In genomic region chr1:31791131-31791858, GRCh38 we compare ENCODE assay signal across 27 cellular contexts. TPM values are rescaled to one million over a fixed set of nuclear protein-coding genes. Genes with fewer than 3 reads are reported as not detected.
DNase-seq lines count a peak whose midpoint lies in the region; ATAC-seq, FAIRE-seq and TF ChIP-seq lines count a peak whose summit lies in the region.
"Had no signal": no experiment of that assay in that cellular context is flagged by ENCODE, and none has a peak within 500 bp of the region (broad histone marks: within the 10 kb centered on the region; RNA-seq: fewer than 3 reads in every experiment).

No MANE protein-coding gene starts in this region.

- no peak overlapping the region for H3K4me3 Mint-ChIP-seq in CD14-positive monocyte
- H3K4me3 Mint-ChIP-seq in H9: no peak overlapping the region
- H3K4me3 Mint-ChIP-seq: activated T-helper 1 cell treated with anti-CD3 and anti-CD28 coated beads, Interleukin-12 subunit alpha, Interleukin-12 subunit beta, Interleukin-2, Interleukin-4 antibody, amounts not matched to agents 30 ng/mL and 10 ng/mL and 1 ng/mL, durations not matched to agents 14 hours and 24 hours and 36 hours; CD8-positive, alpha-beta T cell; naive thymus-derived CD8-positive, alpha-beta T cell had no signal

- no peak for TF ChIP-seq POLR2A in H1 (IDR thresholded peaks at IDR 0.05; ENCODE audit: control extremely low read depth in 1 of 2, low read depth in 2 of 2, low read length in 2 of 2)

- ATAC-seq in GM21381 (IDR thresholded peaks at IDR 0.05; ENCODE audit: unreplicated experiment): no peak
- ATAC-seq in stimulated activated naive CD8-positive, alpha-beta T cell treated with anti-CD3 and anti-CD28 coated beads, Interleukin-15, Interleukin-2, amounts not matched to agents 100 U/mL and 50 U/mL, for 24 hours: no peak
- ATAC-seq: CD8-positive, alpha-beta T cell; naive thymus-derived CD8-positive, alpha-beta T cell; Panc1; right cardiac atrium had no signal

- H3K9ac ChIP-seq in H9 (ENCODE audit: extremely low read depth, insufficient read length, low read length) (no peak overlapping the region), H1 (replicated peaks in 1 of 4; ENCODE audit: extremely low read depth in 1 of 4, low read depth in 3 of 4, low read length in 3 of 4) (no peak overlapping the region), neuronal stem cell (ENCODE audit: low read depth, low read length, poor library complexity) (no peak overlapping the region)
- H3K9ac ChIP-seq: parathyroid adenoma had no signal

- DNase-seq in CD14-positive monocyte (ENCODE audit: low spot score) (peak; percentile 5), H9 (peak; percentile 21), H1 (ENCODE audit: low read depth in 1 of 2, low spot score in 2 of 2) (no peak), neuronal stem cell (ENCODE audit: low spot score) (no peak), OCI-M1 (lab: John Stamatoyannopoulos, UW) (no peak), 8988T (no peak)
- DNase-seq in stimulated activated naive CD8-positive, alpha-beta T cell treated with anti-CD3 and anti-CD28 coated beads, Interleukin-15, Interleukin-2, amounts not matched to agents 100 U/mL and 50 U/mL, for 24 hours: no peak
- DNase-seq: activated CD4-positive, alpha-beta T cell treated with anti-CD3 and anti-CD28 coated beads for 1 hour; CD8-positive, alpha-beta T cell; cerebellar nuclear complex; DMS153; effector CD8-positive, alpha-beta T cell; foreskin fibroblast; Kasumi-1; naive thymus-derived CD8-positive, alpha-beta T cell; NCI-H1694; NCI-H2171 treated with DMSO at 0.1 percent for 48 hours; NCI-H524; NK-92 treated with Interleukin-12 subunit alpha and Interleukin-12 subunit beta, amount 100 ng/mL, for 24 hours; SJCRH30; stimulated activated naive CD4-positive, alpha-beta T cell treated with Interleukin-2 at 50 U/mL for 16 hours had no signal

- POLR2A ChIA-PET in H1 (lab: Charles Lee; ENCODE audit: partially characterized antibody): interaction anchor here (1.2 kb wide), 1 partner anchor 66 kb away, joined by 3 read pairs; no protein-coding TSS in a partner anchor

- TF ChIP-seq RAD21 in H1 (IDR thresholded peaks at IDR 0.05 in 1 of 2, conservative IDR thresholded peaks at IDR 0.05 in 1 of 2; ENCODE audit: low read depth in 2 of 2, low read length in 2 of 2): no peak

- no peak overlapping the region for H2BK15ac ChIP-seq in H9 (ENCODE audit: low read depth, low read length)
- H2BK15ac ChIP-seq in H1 (ENCODE audit: low read length): 0 out of 2 replicates have a peak overlapping the region, but pooled peaks have one; percentile 81
- H2BK15ac ChIP-seq in neuronal stem cell (ENCODE audit: low read length): peak overlapping the region; percentile 7

- intact Hi-C loops in CD14-positive monocyte (cut with micrococcal nuclease): loop anchor here in 1 of 2 donors (10.0 kb wide), 1 partner anchor 226 kb away; no protein-coding TSS in a partner anchor

- TF ChIP-seq CTCF in CD14-positive monocyte (IDR thresholded peaks at IDR 0.05) (no peak), H9 (conservative IDR thresholded peaks at IDR 0.05) (no peak), H1 (IDR thresholded peaks at IDR 0.05; ENCODE audit: control extremely low read depth in 1 of 3, insufficient read depth in 1 of 3, low read depth in 1 of 3, low read length in 3 of 3) (no peak)

- H2BK20ac ChIP-seq in H9 (ENCODE audit: low read depth, low read length, poor library complexity, severe bottlenecking) (no peak overlapping the region), H1 (ENCODE audit: low read length) (no peak overlapping the region)

- H3K36me3 ChIP-seq in H1 (ENCODE audit: control insufficient read depth in 2 of 4, insufficient read depth in 4 of 4, low read length in 3 of 4): no peaks in the 10 kb centered on the region
- no peaks in the 10 kb centered on the region for H3K36me3 ChIP-seq in neuronal stem cell (replicated peaks in 1 of 2; ENCODE audit: control insufficient read depth in 2 of 2, insufficient read depth in 2 of 2, low read length in 2 of 2)
- H3K36me3 ChIP-seq: SJCRH30 had no signal

- H2BK5ac ChIP-seq in H9 (ENCODE audit: insufficient read length, low read length) (no peak overlapping the region), H1 (ENCODE audit: low read depth, low read length) (peak overlapping the region; percentile 44; the same call in 1 of the 2 replicates), neuronal stem cell (ENCODE audit: low read length) (peak overlapping the region; percentile 57)

- no peaks in the 10 kb centered on the region for H3K79me2 ChIP-seq in H9 (ENCODE audit: insufficient read depth, low read length)
- no peaks in the 10 kb centered on the region for H3K79me2 ChIP-seq in H1 (ENCODE audit: control insufficient read depth in 1 of 2, insufficient read depth in 2 of 2, low read length in 2 of 2)
- H3K79me2 ChIP-seq: parathyroid adenoma had no signal

- no CpG with 5 or more reads among the region's 13 CpGs for WGBS in H9 (ENCODE audit: extremely low coverage, insufficient read length, low lambda C conversion rate)
- WGBS in H1 (ENCODE audit: extremely low coverage in 1 of 2, insufficient coverage in 1 of 2, insufficient read length in 1 of 2, insufficient replicate concordance in 2 of 2, low coverage in 1 of 2, low lambda C conversion rate in 2 of 2, missing lambda C conversion rate in 1 of 2), 2 experiments: 92% methylated on average over 13 of the region's 13 CpGs; no CpG with 5 or more reads in 1 of the 2 experiments
- WGBS in neuronal stem cell (ENCODE audit: extremely low coverage in 2 of 2, insufficient read length in 2 of 2, insufficient replicate concordance in 1 of 2), 2 donors: no CpG with 5 or more reads among the region's 13 CpGs

- no peak overlapping the region for H4K5ac ChIP-seq in H9 (ENCODE audit: insufficient read length, low read depth, low read length)
- H4K5ac ChIP-seq in H1 (ENCODE audit: insufficient read length, low read depth, low read length): no peak overlapping the region

- no peak overlapping the region for H3K27ac Mint-ChIP-seq in CD14-positive monocyte
- no peak overlapping the region; a peak in 1 of 7 replicates for H3K27ac Mint-ChIP-seq in H9
- H3K27ac Mint-ChIP-seq: activated T-helper 1 cell treated with anti-CD3 and anti-CD28 coated beads, Interleukin-12 subunit alpha, Interleukin-12 subunit beta, Interleukin-2, Interleukin-4 antibody, amounts not matched to agents 30 ng/mL and 10 ng/mL and 1 ng/mL, durations not matched to agents 14 hours and 24 hours and 36 hours; CD8-positive, alpha-beta T cell had no signal

- H3K4me1 ChIP-seq in H9 (ENCODE audit: insufficient read depth, low read length) (peaks cover 3% of the 10 kb centered on the region; the same call in 1 of the 2 replicates), H1 (replicated peaks in 1 of 4; ENCODE audit: control insufficient read depth in 3 of 4, insufficient read depth in 4 of 4, low read length in 3 of 4) (peaks cover 3 to 8% (median 4%) of the 10 kb centered on the region in 4 experiments; a peak in 5 of 7 replicates), neuronal stem cell (ENCODE audit: control insufficient read depth in 2 of 2, insufficient read depth in 1 of 2, low read depth in 1 of 2, low read length in 2 of 2) (peaks cover 7 to 11% of the 10 kb centered on the region in 2 donors)
- H3K4me1 ChIP-seq: parathyroid adenoma, SJCRH30 had no signal

- H3T11ph ChIP-seq in H9 (ENCODE audit: low read length): no peak overlapping the region

- H3K23ac ChIP-seq in H9 (ENCODE audit: insufficient read length, low read depth, low read length) (no peak overlapping the region), H1 (ENCODE audit: insufficient read length) (no peak overlapping the region), neuronal stem cell (ENCODE audit: low read depth, low read length, poor library complexity) (no peak overlapping the region)

- TF ChIP-seq EP300 in H1 (IDR thresholded peaks at IDR 0.05; ENCODE audit: borderline replicate concordance in 1 of 2, low read depth in 2 of 2, low read length in 2 of 2): no peak

- no peak overlapping the region for H2AK5ac ChIP-seq in H9 (ENCODE audit: insufficient read length, low read length)
- H2AK5ac ChIP-seq in H1 (ENCODE audit: low read depth, low read length): 0 out of 2 replicates have a peak overlapping the region, but pooled peaks have one; percentile 47
- H2AK5ac ChIP-seq in neuronal stem cell (ENCODE audit: low read depth, low read length): peak overlapping the region; percentile 29

- H2BK120ac ChIP-seq in H9 (ENCODE audit: low read depth, low read length, poor library complexity, severe bottlenecking) (no peak overlapping the region), H1 (replicated peaks; ENCODE audit: low read depth, low read length) (no peak overlapping the region), neuronal stem cell (ENCODE audit: low read depth, low read length) (no peak overlapping the region)

- H3K23me2 ChIP-seq in H9 (ENCODE audit: insufficient read length, low read depth, low read length, poor library complexity, severe bottlenecking) (peaks cover 6% of the 10 kb centered on the region), H1 (ENCODE audit: low read depth, low read length) (peaks cover 10% of the 10 kb centered on the region)

- no peaks in the 10 kb centered on the region for H3K36me3 Mint-ChIP-seq in CD14-positive monocyte
- no peaks in the 10 kb centered on the region for H3K36me3 Mint-ChIP-seq in H9 (ENCODE audit: insufficient read depth in 1 of 3, low read depth in 3 of 3)
- H3K36me3 Mint-ChIP-seq: CD8-positive, alpha-beta T cell; naive thymus-derived CD8-positive, alpha-beta T cell had no signal

- H3K79me1 ChIP-seq in H9 (ENCODE audit: insufficient read depth, low read depth, low read length, poor library complexity, severe bottlenecking) (no peaks in the 10 kb centered on the region), H1 (ENCODE audit: low read depth, low read length) (no peaks in the 10 kb centered on the region), neuronal stem cell (ENCODE audit: low read depth, low read length) (no peaks in the 10 kb centered on the region)

- H3K4me2 ChIP-seq in H9 (ENCODE audit: insufficient read depth, insufficient read length, low read length) (no peak overlapping the region), H1 (ENCODE audit: insufficient read depth in 1 of 2, low read depth in 2 of 2, low read length in 2 of 2) (no peak overlapping the region), neuronal stem cell (ENCODE audit: insufficient read depth, low read length, poor library complexity, severe bottlenecking) (no peak overlapping the region)

- H3K9me3 ChIP-seq in H9 (ENCODE audit: control insufficient read depth, low read depth, low read length) (no peaks in the 10 kb centered on the region), H1 (ENCODE audit: insufficient read depth in 2 of 2, low read depth in 1 of 2, low read length in 1 of 2) (no peaks in the 10 kb centered on the region), neuronal stem cell (replicated peaks in 1 of 2; ENCODE audit: control insufficient read depth in 2 of 2, insufficient read depth in 1 of 2, low read depth in 1 of 2, low read length in 2 of 2) (no peaks in the 10 kb centered on the region)
- H3K9me3 ChIP-seq: SJCRH30 had no signal

- H3K4me1 Mint-ChIP-seq in CD14-positive monocyte (peaks cover 8% of the 10 kb centered on the region), H9 (peaks cover 8 to 18% of the 10 kb centered on the region in 2 experiments)

- H3K56ac ChIP-seq in H9 (ENCODE audit: insufficient read length, low read depth, low read length): no peak overlapping the region
- H3K56ac ChIP-seq in H1 (replicated peaks; ENCODE audit: insufficient read length, low read depth, low read length): no peak overlapping the region

- no peak overlapping the region for H3K4ac ChIP-seq in H9 (ENCODE audit: low read depth, low read length)
- H3K4ac ChIP-seq in H1 (replicated peaks; ENCODE audit: insufficient read length, low read depth, low read length): no peak overlapping the region
- H3K4ac ChIP-seq in neuronal stem cell (ENCODE audit: low read length): no peak overlapping the region

- H3K18ac ChIP-seq in H9 (ENCODE audit: insufficient read length, low read depth, low read length) (no peak overlapping the region), H1 (ENCODE audit: extremely low read depth, low read length) (no peak overlapping the region; the same call in 1 of the 2 replicates), neuronal stem cell (ENCODE audit: low read length) (no peak overlapping the region)

- H3K14ac ChIP-seq in H9 (ENCODE audit: insufficient read depth, low read length) (no peak overlapping the region), H1 (ENCODE audit: insufficient read length) (no peak overlapping the region), neuronal stem cell (ENCODE audit: low read length) (no peak overlapping the region)

- no peaks in the 10 kb centered on the region for H3K27me3 ChIP-seq in H9 (ENCODE audit: insufficient read depth, low read length)
- H3K27me3 ChIP-seq in H1 (replicated peaks in 1 of 4; ENCODE audit: control insufficient read depth in 3 of 4, extremely low read depth in 1 of 4, insufficient read depth in 3 of 4, low read length in 3 of 4): peaks cover 0 to 2% (median 0%) of the 10 kb centered on the region in 4 experiments; a peak in 2 of 7 replicates
- peaks cover 0 to 16% (median 0%) of the 10 kb centered on the region in 3 experiments for H3K27me3 ChIP-seq in neuronal stem cell (ENCODE audit: control insufficient read depth in 3 of 3, insufficient read depth in 3 of 3, low read depth in 1 of 3, low read length in 3 of 3)

- no peaks in the 10 kb centered on the region for H4K20me1 ChIP-seq in H9 (ENCODE audit: control insufficient read depth, insufficient read depth, insufficient read length)
- no peaks in the 10 kb centered on the region for H4K20me1 ChIP-seq in H1 (replicated peaks in 1 of 2; ENCODE audit: control insufficient read depth in 1 of 2, insufficient read depth in 2 of 2, low read length in 2 of 2)

- H4K91ac ChIP-seq in H9 (ENCODE audit: insufficient read length, low read depth, low read length): no peak overlapping the region
- H4K91ac ChIP-seq in H1 (replicated peaks; ENCODE audit: insufficient read length, low read length): no peak overlapping the region
- H4K91ac ChIP-seq in neuronal stem cell (ENCODE audit: low read depth, low read length, poor library complexity): no peak overlapping the region

- H4K8ac ChIP-seq in H9 (replicated peaks; ENCODE audit: insufficient read length, low read depth, low read length) (no peak overlapping the region), H1 (ENCODE audit: extremely low read depth, insufficient read depth, low read length) (no peak overlapping the region), neuronal stem cell (ENCODE audit: low read depth, low read length) (no peak overlapping the region)

- CTCF ChIA-PET in H1 (lab: Charles Lee; ENCODE audit: partially characterized antibody): interaction anchor here (0.6 to 8.3 kb wide), 14 partner anchors 9 to 400 kb away, joined by 3 to 206 read pairs (median 26); partner anchors contain the start of genes ADGRB2 and COL16A1

- H2AFZ ChIP-seq in H9 (ENCODE audit: low read length) (no peak overlapping the region), H1 (ENCODE audit: low read length) (no peak overlapping the region), neuronal stem cell (ENCODE audit: low read length) (no peak overlapping the region)
- H2AFZ ChIP-seq: parathyroid adenoma had no signal

- no peak overlapping the region for H2BK12ac ChIP-seq in H9 (ENCODE audit: insufficient read length, low read depth, low read length)
- H2BK12ac ChIP-seq in H1 (ENCODE audit: low read depth, low read length): no peak overlapping the region
- no peak overlapping the region for H2BK12ac ChIP-seq in neuronal stem cell (ENCODE audit: low read length)

- H3K27me3 Mint-ChIP-seq in CD14-positive monocyte (ENCODE audit: low read depth in 3 of 3) (peaks cover 2 to 13% (median 7%) of the 10 kb centered on the region in 3 donors), H9 (ENCODE audit: low read depth) (no peaks in the 10 kb centered on the region; the same call in 1 of the 2 replicates)
- H3K27me3 Mint-ChIP-seq: naive thymus-derived CD8-positive, alpha-beta T cell had no signal

- H3K9me3 Mint-ChIP-seq in CD14-positive monocyte (no peaks in the 10 kb centered on the region), H9 (no peaks in the 10 kb centered on the region)
- H3K9me3 Mint-ChIP-seq: activated T-helper 1 cell treated with anti-CD3 and anti-CD28 coated beads, Interleukin-12 subunit alpha, Interleukin-12 subunit beta, Interleukin-2, Interleukin-4 antibody, amounts not matched to agents 30 ng/mL and 10 ng/mL and 1 ng/mL, durations not matched to agents 14 hours and 24 hours and 36 hours; CD8-positive, alpha-beta T cell; naive thymus-derived CD8-positive, alpha-beta T cell had no signal

- FAIRE-seq in H1 (lab: Jason Lieb, UNC): no peak

- H3K4me3 ChIP-seq in H1 (ENCODE audit: extremely low read depth in 1 of 4, insufficient read depth in 2 of 4, low read depth in 3 of 4, low read length in 4 of 4) (no peak overlapping the region), neuronal stem cell (ENCODE audit: low read length in 2 of 2) (no peak overlapping the region)
- H3K4me3 ChIP-seq: SJCRH30 had no signal

- H3K27ac ChIP-seq in H9 (ENCODE audit: insufficient read length, low read depth, low read length) (no peak overlapping the region), H1 (ENCODE audit: low read depth, low read length) (no peak overlapping the region), neuronal stem cell (replicated peaks; ENCODE audit: low read length) (no peak overlapping the region)
- H3K27ac ChIP-seq: parathyroid adenoma, SJCRH30 had no signal

RNA-seq across cellular contexts. Expression of gene SPOCD1, which starts 24.5 kb away (rescaled TPM):
- polyA plus RNA-seq in CD14-positive monocyte: not detected
- total RNA-seq in H9 (2021): 1.5 and 2.7 TPM in 2 replicates
- total RNA-seq in H1 (2021; fragmentation: NEBNext Ultra II Directional; extraction: Animal tissue kit (Norgen Biotek cat#: 25700)): 1.8 and 2.0 TPM in 2 replicates
- 2.9 and 4.2 TPM in 2 replicates for polyA plus RNA-seq in H1 (2011; rRNA removed)
- 4.7 TPM for polyA plus RNA-seq in H1 (2011; cell fraction: cytosol; rRNA removed)
- polyA plus RNA-seq in H1 (2011; cell fraction: nucleus; rRNA removed): 13.1 TPM
- 1.9 to 2.6 TPM (median 2.1 TPM) in 4 replicates for polyA plus RNA-seq in H1 (2012, experiment 1 of 2)
- polyA plus RNA-seq in H1 (2012, experiment 2 of 2): 0.84 TPM
- 1.4 TPM for polyA plus RNA-seq in H1 (2013, experiment 1 of 2)
- 1.0 TPM for polyA plus RNA-seq in H1 (2013, experiment 2 of 2)
- 2.2 and 3.0 TPM in 2 replicates for polyA minus RNA-seq in H1 (2011; rRNA and poly(A)+ RNA removed)
- 1.2 TPM for polyA minus RNA-seq in H1 (2011; cell fraction: cytosol; rRNA and poly(A)+ RNA removed)
- 5.6 TPM for polyA minus RNA-seq in H1 (2011; cell fraction: nucleus; rRNA and poly(A)+ RNA removed)
- polyA plus RNA-seq in neuronal stem cell (2013, experiment 1 of 2): 1.1 TPM
- 0.97 TPM for polyA plus RNA-seq in neuronal stem cell (2013, experiment 2 of 2)
- total RNA-seq: activated CD8-positive, alpha-beta memory T cell treated with anti-CD3 and anti-CD28 coated beads for 36 hours; activated T-helper 1 cell treated with anti-CD3 and anti-CD28 coated beads, Interleukin-12 subunit alpha, Interleukin-12 subunit beta, Interleukin-2, Interleukin-4 antibody, amounts not matched to agents 30 ng/mL and 10 ng/mL and 1 ng/mL, durations not matched to agents 14 hours and 24 hours and 36 hours; CD8-positive, alpha-beta T cell had no signal
- polyA plus RNA-seq: naive thymus-derived CD8-positive, alpha-beta T cell had no signal

RNA-seq across cellular contexts. Expression of gene ADGRB2, which starts 27.2 kb away (rescaled TPM):
- polyA plus RNA-seq in CD14-positive monocyte (not detected), H1 (2011; rRNA removed) (15.6 and 29.0 TPM in 2 replicates)
- total RNA-seq in H9 (2021): 10.7 and 10.9 TPM in 2 replicates
- 25.8 and 26.2 TPM in 2 replicates for total RNA-seq in H1 (2021; fragmentation: NEBNext Ultra II Directional; extraction: Animal tissue kit (Norgen Biotek cat#: 25700))
- 20.6 TPM for polyA plus RNA-seq in H1 (2011; cell fraction: cytosol; rRNA removed)
- polyA plus RNA-seq in H1 (2011; cell fraction: nucleus; rRNA removed): 126 TPM
- 17.3 to 29.1 TPM (median 22.1 TPM) in 4 replicates for polyA plus RNA-seq in H1 (2012, experiment 1 of 2)
- 15.4 TPM for polyA plus RNA-seq in H1 (2012, experiment 2 of 2)
- polyA plus RNA-seq in H1 (2013, experiment 1 of 2): 13.4 TPM
- polyA plus RNA-seq in H1 (2013, experiment 2 of 2): 13.0 TPM
- polyA minus RNA-seq in H1 (2011; rRNA and poly(A)+ RNA removed): 7.5 and 9.4 TPM in 2 replicates
- 14.0 TPM for polyA minus RNA-seq in H1 (2011; cell fraction: cytosol; rRNA and poly(A)+ RNA removed)
- polyA minus RNA-seq in H1 (2011; cell fraction: nucleus; rRNA and poly(A)+ RNA removed): 22.9 TPM
- 25.2 TPM for polyA plus RNA-seq in neuronal stem cell (2013, experiment 1 of 2)
- 24.4 TPM for polyA plus RNA-seq in neuronal stem cell (2013, experiment 2 of 2)

Comparison
In these comparisons a context has a peak if more than half of its experiments do, and no peak if none do; other contexts are left out.
1. DNase-seq: peak in CD14-positive monocyte (single experiment) and H9 (single experiment); none in H1 (0 of 2), neuronal stem cell (single experiment), OCI-M1 (single experiment), stimulated activated naive CD8-positive, alpha-beta T cell treated with anti-CD3 and anti-CD28 coated beads, Interleukin-15, Interleukin-2, amounts not matched to agents 100 U/mL and 50 U/mL, for 24 hours (single experiment) and 8988T (single experiment).